In genomic region chr6:118525913-118526490, GRCh38 we compare ENCODE assay signal across 18 cellular contexts. TPM values are rescaled to one million over a fixed set of nuclear protein-coding genes. Genes with fewer than 3 reads are reported as not detected.
A peak's percentile ranks its signal among the peaks of the same experiment; 100 is the strongest.
DNase-seq lines count a peak whose midpoint lies in the region; ATAC-seq, FAIRE-seq and TF ChIP-seq lines count a peak whose summit lies in the region.
"Had no signal": no experiment of that assay in that cellular context is flagged by ENCODE, and none has a peak within 500 bp of the region (broad histone marks: within the 10 kb centered on the region; RNA-seq: fewer than 3 reads in every experiment).

No MANE protein-coding gene starts in this region.

- H3K27ac Mint-ChIP-seq in T-cell, result peak overlapping the region; percentile 9 to 31
- no peak overlapping the region for H3K27ac Mint-ChIP-seq in Calu3 (ENCODE audit: unreplicated experiment)
- H3K27ac Mint-ChIP-seq: CD4-positive, alpha-beta T cell had no signal

- no peak for TF ChIP-seq POLR2A in upper lobe of left lung (IDR thresholded peaks at IDR 0.05)

- TF ChIP-seq EP300 in upper lobe of left lung (IDR thresholded peaks at IDR 0.05), result no peak

- 83 to 87% (median 84%) methylated on average over 3 of the region's 3 CpGs for WGBS in psoas muscle, 3 donors
- 54 to 87% methylated on average over 3 of the region's 3 CpGs for WGBS in upper lobe of left lung, 2 donors

- FAIRE-seq in D721Med (lab: Jason Lieb, UNC), result peak; percentile 6

- CTCF ChIA-PET in T-cell (lab: Charles Lee), result no interaction called here
- CTCF ChIA-PET in Calu3 (lab: Charles Lee), result no interaction called here

- H3K9me3 ChIP-seq in psoas muscle, result peaks cover 2% of the 10 kb centered on the region
- H3K9me3 ChIP-seq in upper lobe of left lung, result no peaks in the 10 kb centered on the region

- intact Hi-C loops in left cardiac atrium (cut with DNase I) (no loop called here), psoas muscle (cut with DNase I) (no loop called here), Calu3 (cut with micrococcal nuclease; ENCODE audit: unreplicated experiment) (no loop called here)

- no peak for ATAC-seq in T-cell (replicated peaks in 1 of 4)
- peak; percentile 39 to 41 for ATAC-seq in left cardiac atrium
- peak in 3 of 4 donors; percentile 42 to 59 (median 51) for ATAC-seq in psoas muscle
- no peak for ATAC-seq in upper lobe of left lung (ENCODE audit: low FRiP score in 2 of 2)
- ATAC-seq: Panc1 had no signal

- peak overlapping the region; percentile 51 for H3K27ac ChIP-seq in psoas muscle
- no peak overlapping the region for H3K27ac ChIP-seq in upper lobe of left lung

- H3K9me3 Mint-ChIP-seq in T-cell (peaks cover 0 to 3% (median 2%) of the 10 kb centered on the region in 3 donors), Calu3 (ENCODE audit: low read depth, unreplicated experiment) (peaks cover 2% of the 10 kb centered on the region)
- H3K9me3 Mint-ChIP-seq: CD4-positive, alpha-beta T cell had no signal

- POLR2A ChIA-PET in T-cell (lab: Charles Lee), result no interaction called here

- H3K36me3 Mint-ChIP-seq in T-cell, result peaks cover 40% of the 10 kb centered on the region
- H3K36me3 Mint-ChIP-seq in Calu3 (ENCODE audit: insufficient read depth, unreplicated experiment), result no peaks in the 10 kb centered on the region

- peaks cover 52% of the 10 kb centered on the region for H3K4me1 ChIP-seq in psoas muscle
- H3K4me1 ChIP-seq in upper lobe of left lung, result peaks cover 0 to 6% (median 2%) of the 10 kb centered on the region in 4 donors

- peaks cover 0 to 5% of the 10 kb centered on the region in 2 donors for H3K36me3 ChIP-seq in psoas muscle (ENCODE audit: insufficient read depth in 1 of 2, low read depth in 1 of 2)
- peaks cover 0 to 10% (median 1%) of the 10 kb centered on the region in 4 donors for H3K36me3 ChIP-seq in upper lobe of left lung

- no peaks in the 10 kb centered on the region for H3K27me3 Mint-ChIP-seq in T-cell
- no peaks in the 10 kb centered on the region for H3K27me3 Mint-ChIP-seq in Calu3 (ENCODE audit: unreplicated experiment)
- H3K27me3 Mint-ChIP-seq: CD4-positive, alpha-beta T cell had no signal

- H3K27me3 ChIP-seq in psoas muscle (ENCODE audit: insufficient read depth in 3 of 3, low read length in 2 of 3) (no peaks in the 10 kb centered on the region), upper lobe of left lung (no peaks in the 10 kb centered on the region)

- DNase-seq in D721Med (ENCODE audit: insufficient read length, low spot score) (no peak), T-cell (no peak), left cardiac atrium (no peak), psoas muscle (no peak), upper lobe of left lung (no peak), activated gamma-delta T cell (lab: John Stamatoyannopoulos, UW) (no peak), Calu3 (no peak), DMS79 (lab: John Stamatoyannopoulos, UW) (no peak)
- DNase-seq: ACHN; CD4-positive, alpha-beta T cell; H9; MM.1S; NCI-H1105; NCI-H1694 treated with DMSO at 0.1 percent for 48 hours; NCI-H2171 treated with DMSO at 0.1 percent for 48 hours; NCI-H510A treated with DMSO at 0.1 percent for 48 hours; SHP77 had no signal

- no TSS peak for BruUV-seq in Calu3 (replicated peaks; lab: Mats Ljungman, UMichigan)

- H3K4me3 Mint-ChIP-seq in T-cell (no peak overlapping the region), Calu3 (ENCODE audit: low read depth, unreplicated experiment) (no peak overlapping the region)
- H3K4me3 Mint-ChIP-seq: CD4-positive, alpha-beta T cell; H9 had no signal

- H3K4me1 Mint-ChIP-seq in T-cell, result peaks cover 51 to 53% (median 52%) of the 10 kb centered on the region in 3 donors
- no peaks in the 10 kb centered on the region for H3K4me1 Mint-ChIP-seq in Calu3 (ENCODE audit: low read depth, unreplicated experiment)

- no peak overlapping the region for H3K4me3 ChIP-seq in psoas muscle
- no peak overlapping the region for H3K4me3 ChIP-seq in upper lobe of left lung

- no peak for TF ChIP-seq CTCF in D721Med (IDR thresholded peaks at IDR 0.05; ENCODE audit: insufficient read depth, missing control alignments)
- TF ChIP-seq CTCF in psoas muscle (IDR thresholded peaks at IDR 0.05), result no peak
- TF ChIP-seq CTCF in upper lobe of left lung (IDR thresholded peaks at IDR 0.05), result no peak
- TF ChIP-seq CTCF in Calu3 (IDR thresholded peaks at IDR 0.05; ENCODE audit: unreplicated experiment), result no peak

RNA-seq across cellular contexts. Expression of gene PLN, which starts 22.1 kb away (rescaled TPM):
- total RNA-seq in T-cell (under 1 TPM in 2 of 5 donors, not detected in 3; 0.13 to 0.23 TPM), left cardiac atrium (1,000 to 10,000 TPM in 1 of 2 donors, 100 to 1,000 TPM in 1; 673 to 1,029 TPM), psoas muscle (100 to 1,000 TPM; 158 to 239 (median 211) TPM), upper lobe of left lung (1 to 10 TPM in 5 of 6 donors, not detected in 1; 1.9 to 9.9 (median 3.8) TPM), Calu3 (2022) (not detected in 2 replicates)
- polyA plus RNA-seq in psoas muscle, result 100 to 1,000 TPM in 2 of 3 donors, 10 to 100 TPM in 1; 72.7 to 214 (median 115) TPM
- total RNA-seq: CD4-positive, alpha-beta T cell; H9 had no signal

Comparison
In these comparisons a context has a peak if more than half of its experiments do, and no peak if none do; other contexts are left out.
1. ATAC-seq: peak in left cardiac atrium (2 of 2) and psoas muscle (3 of 4); none in T-cell (0 of 4) and upper lobe of left lung (0 of 2).
2. RNA of gene PLN, which starts 22.1 kb away (total RNA-seq): 673 to 1,029 TPM in left cardiac atrium and 158 to 239 TPM in psoas muscle; 1.9 to 9.9 TPM in upper lobe of left lung, 0.13 to 0.23 TPM in T-cell and not detected in Calu3; every median in the first group is over 10 times any median in the second.